ENCODE assay signal across 29 cellular contexts in the genomic region with DNA sequence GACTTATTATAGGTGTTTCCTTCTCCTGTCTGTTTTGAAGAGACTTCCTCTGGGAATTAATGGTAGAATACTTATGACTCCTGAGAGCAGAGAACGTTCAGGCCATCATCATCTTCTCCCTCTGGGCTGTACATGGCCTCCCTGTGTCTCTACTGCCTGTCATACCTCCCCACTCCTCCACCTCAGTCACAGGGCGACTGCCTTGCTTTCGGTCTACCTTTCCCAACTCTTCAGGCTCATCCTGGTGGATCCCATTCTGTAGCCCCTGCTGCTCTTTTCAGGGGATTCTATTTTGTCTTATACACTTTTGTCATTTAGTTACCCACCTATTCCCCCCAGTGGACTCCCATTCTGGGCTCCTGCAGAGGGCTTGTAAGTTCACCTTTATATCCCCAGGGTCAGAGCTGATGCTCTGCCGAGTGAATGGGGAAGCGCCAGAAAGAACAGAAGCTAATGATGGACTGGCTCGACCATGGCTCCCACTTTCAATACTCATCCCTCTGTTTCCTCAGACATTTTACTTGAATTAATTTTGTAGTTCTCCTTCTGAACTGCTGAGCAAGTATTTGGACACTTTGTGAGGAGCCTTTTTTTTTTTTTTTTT. TPM values are rescaled to one million over a fixed set of nuclear protein-coding genes. Genes with fewer than 3 reads are reported as not detected.
DNase-seq lines count a peak whose midpoint lies in the region; ATAC-seq, FAIRE-seq and TF ChIP-seq lines count a peak whose summit lies in the region.
"Had no signal": no experiment of that assay in that cellular context is flagged by ENCODE, and none has a peak within 500 bp of the region (broad histone marks: within the 10 kb centered on the region; RNA-seq: fewer than 3 reads in every experiment).

No MANE protein-coding gene starts in this region.

- CTCF ChIA-PET in A549 (lab: Yijun Ruan, JAX) (no interaction called here), mammary epithelial cell (lab: Charles Lee; ENCODE audit: low non-redundant PET) (no interaction called here)

- H3K4me3 Mint-ChIP-seq in endodermal cell, result no peak overlapping the region
- H3K4me3 Mint-ChIP-seq in nephron progenitor cell, result no peak overlapping the region
- H3K4me3 Mint-ChIP-seq: activated CD8-positive, alpha-beta memory T cell treated with anti-CD3 and anti-CD28 coated beads, Interleukin-2, amount 10 ng/mL, durations not matched to agents 7 days and 5 days had no signal

- H3K9ac ChIP-seq in endodermal cell (ENCODE audit: extremely low read depth, low read length, poor library complexity, severe bottlenecking), result no peak overlapping the region
- H3K9ac ChIP-seq in mammary epithelial cell (ENCODE audit: insufficient read depth, low read length), result no peak overlapping the region

- in situ Hi-C loops in mammary epithelial cell (cut with MboI; ENCODE audit: low sequenced_read_pairs in 2 of 2), result no loop called here

- peaks cover 63% of the 10 kb centered on the region for H3K4me1 Mint-ChIP-seq in endodermal cell
- H3K4me1 Mint-ChIP-seq in nephron progenitor cell, result peaks cover 63% of the 10 kb centered on the region

- H3K4me1 ChIP-seq in A549 (peaks cover 97% of the 10 kb centered on the region), endodermal cell (ENCODE audit: control insufficient read depth, insufficient read depth, low read length) (peaks cover 30% of the 10 kb centered on the region), mammary epithelial cell (ENCODE audit: insufficient read depth, low read length) (peaks cover 10% of the 10 kb centered on the region)

- H3K9me3 Mint-ChIP-seq in endodermal cell (no peaks in the 10 kb centered on the region), nephron progenitor cell (peaks cover 11% of the 10 kb centered on the region)
- H3K9me3 Mint-ChIP-seq: CD4-positive, alpha-beta memory T cell had no signal

- no peak for FAIRE-seq in A549 (lab: Jason Lieb, UNC)
- FAIRE-seq: A204.1, GM12891, keratinocyte had no signal

- BruUV-seq in mammary epithelial cell (replicated peaks; lab: Mats Ljungman, UMichigan), result no TSS peak

- no peak for TF ChIP-seq RAD21 in A549 (conservative IDR thresholded peaks at IDR 0.05 in 1 of 2, IDR thresholded peaks at IDR 0.05 in 1 of 2)

- H3K4me3 ChIP-seq in A549, result no peak overlapping the region
- H3K4me3 ChIP-seq in endodermal cell (ENCODE audit: low read length), result no peak overlapping the region
- H3K4me3 ChIP-seq in mammary epithelial cell (replicated peaks in 1 of 3; ENCODE audit: insufficient read depth in 1 of 3, low read depth in 2 of 3, low read length in 3 of 3), result no peak overlapping the region
- H3K4me3 ChIP-seq: body of pancreas, Peyer's patch, prostate gland, SJCRH30, tibial artery had no signal

- dilution Hi-C loops in mammary epithelial cell (cut with HindIII; ENCODE audit: low sequenced_read_pairs), result no loop called here

- H3K27ac Mint-ChIP-seq in endodermal cell (peak overlapping the region; percentile 56), nephron progenitor cell (peak overlapping the region; percentile 44)
- H3K27ac Mint-ChIP-seq: activated CD8-positive, alpha-beta memory T cell treated with anti-CD3 and anti-CD28 coated beads, Interleukin-2, amount 10 ng/mL, durations not matched to agents 7 days and 5 days had no signal

- no peaks in the 10 kb centered on the region for H3K9me3 ChIP-seq in A549
- peaks cover 10% of the 10 kb centered on the region for H3K9me3 ChIP-seq in endodermal cell (ENCODE audit: control insufficient read depth, low read length)
- H3K9me3 ChIP-seq in mammary epithelial cell (replicated peaks; ENCODE audit: insufficient read depth, low read length), result no peaks in the 10 kb centered on the region
- H3K9me3 ChIP-seq: body of pancreas, Peyer's patch, prostate gland, SJCRH30, tibial artery had no signal

- no peaks in the 10 kb centered on the region for H3K27me3 ChIP-seq in endodermal cell (ENCODE audit: control insufficient read depth, insufficient read depth, low read length, poor library complexity, severe bottlenecking)
- H3K27me3 ChIP-seq in mammary epithelial cell (ENCODE audit: insufficient read depth, low read length), result no peaks in the 10 kb centered on the region
- H3K27me3 ChIP-seq: body of pancreas, Peyer's patch, SJCRH30, tibial artery had no signal

- H3K4me2 ChIP-seq in A549, result peak overlapping the region; percentile 81
- H3K4me2 ChIP-seq in mammary epithelial cell (ENCODE audit: insufficient read depth, low read depth, low read length), result no peak overlapping the region

- H3K36me3 Mint-ChIP-seq in endodermal cell (ENCODE audit: low read depth) (peaks cover 25% of the 10 kb centered on the region), nephron progenitor cell (ENCODE audit: low read depth) (peaks cover 25% of the 10 kb centered on the region)

- no peak for TF ChIP-seq CTCF in A549 (IDR thresholded peaks at IDR 0.05)
- no peak for TF ChIP-seq CTCF in endodermal cell (conservative IDR thresholded peaks at IDR 0.05)
- TF ChIP-seq CTCF in nephron progenitor cell (IDR thresholded peaks at IDR 0.05), result no peak
- no peak for TF ChIP-seq CTCF in mammary epithelial cell (conservative IDR thresholded peaks at IDR 0.05 in 1 of 2, IDR thresholded peaks at IDR 0.05 in 1 of 2; ENCODE audit: extremely low read depth in 1 of 2, insufficient read depth in 1 of 2, low read depth in 1 of 2, low read length in 2 of 2)

- H2AFZ ChIP-seq in mammary epithelial cell (ENCODE audit: low read depth, low read length), result no peak overlapping the region

- peaks cover 47% of the 10 kb centered on the region for H3K36me3 ChIP-seq in endodermal cell (ENCODE audit: control insufficient read depth, insufficient read depth, low read length)
- peaks cover 2% of the 10 kb centered on the region for H3K36me3 ChIP-seq in mammary epithelial cell (ENCODE audit: insufficient read depth, low read length)
- H3K36me3 ChIP-seq: Peyer's patch, prostate gland had no signal

- ATAC-seq in A549, result peak in 1 of 2 experiments; percentile 11; a peak in 2 of 6 replicates
- ATAC-seq in GM21447 (IDR thresholded peaks at IDR 0.05; ENCODE audit: unreplicated experiment), result no peak
- ATAC-seq: activated CD8-positive, alpha-beta memory T cell treated with anti-CD3 and anti-CD28 coated beads, Interleukin-2, amount 10 ng/mL, durations not matched to agents 7 days and 5 days; body of pancreas had no signal

- TF ChIP-seq POLR2A in A549 (IDR thresholded peaks at IDR 0.05; ENCODE audit: low read length), result no peak

- POLR2A ChIA-PET in A549 (lab: Yijun Ruan, JAX), result no interaction called here

- no peaks in the 10 kb centered on the region for H4K20me1 ChIP-seq in mammary epithelial cell (ENCODE audit: insufficient read depth, low read length)

- H3K79me2 ChIP-seq in mammary epithelial cell (ENCODE audit: insufficient read depth, low read length), result peaks cover 97% of the 10 kb centered on the region

- H3K27ac ChIP-seq in A549 (peak overlapping the region in 1 of 2 experiments; percentile 77; a peak in 2 of 6 replicates), endodermal cell (ENCODE audit: low read depth, low read length) (no peak overlapping the region), mammary epithelial cell (ENCODE audit: insufficient read depth, low read depth, low read length) (no peak overlapping the region)
- H3K27ac ChIP-seq: prostate gland, SJCRH30 had no signal

- H3K27me3 Mint-ChIP-seq in endodermal cell (ENCODE audit: insufficient read depth), result no peaks in the 10 kb centered on the region
- H3K27me3 Mint-ChIP-seq in nephron progenitor cell (ENCODE audit: low read depth, poor library complexity), result no peaks in the 10 kb centered on the region
- H3K27me3 Mint-ChIP-seq: activated CD8-positive, alpha-beta memory T cell treated with anti-CD3 and anti-CD28 coated beads, Interleukin-2, amount 10 ng/mL, durations not matched to agents 7 days and 5 days; CD4-positive, alpha-beta memory T cell had no signal

- DNase-seq in A549 (ENCODE audit: low read depth in 1 of 2, low spot score in 1 of 2) (no peak), NCI-H69 (lab: John Stamatoyannopoulos, UW) (peak; percentile 48), endodermal cell (no peak), nephron progenitor cell (no peak), NCI-H1105 treated with DMSO at 0.1 percent for 48 hours (lab: John Stamatoyannopoulos, UW) (no peak), KG1 (lab: John Stamatoyannopoulos, UW) (no peak), mammary epithelial cell (no peak)
- DNase-seq: activated CD4-positive, alpha-beta T cell treated with anti-CD3 and anti-CD28 coated beads, Interleukin-2, amount 50 U/mL, for 1 hour; activated CD8-positive, alpha-beta memory T cell treated with anti-CD3 and anti-CD28 coated beads, Interleukin-2, amount 10 ng/mL, durations not matched to agents 7 days and 5 days; activated naive CD4-positive, alpha-beta T cell; activated T-cell treated with anti-CD3 and anti-CD28 coated beads, Interleukin-2, amount 50 U/mL, for 48 hours; AML-193; body of pancreas; CD4-positive, alpha-beta memory T cell; DMS 273 treated with DMSO at 0.1 percent for 48 hours; EL; Karpas-422; MV-4-11; NCI-H1694 treated with DMSO at 0.1 percent for 48 hours; NCI-H2171; NCI-H510A; Peyer's patch; SJCRH30; tibial artery had no signal

- 87% methylated on average over 6 of the region's 6 CpGs for WGBS in A549 (ENCODE audit: missing lambda C conversion rate)
- WGBS in endodermal cell (ENCODE audit: insufficient coverage in 1 of 2, insufficient read length in 1 of 2), 2 experiments, result 73 to 78% methylated on average over 5 to 6 of the region's 6 CpGs
- WGBS in mammary epithelial cell (ENCODE audit: low coverage, missing lambda C conversion rate), result 64% methylated on average over 5 of the region's 6 CpGs

- intact Hi-C loops in mammary epithelial cell (cut with micrococcal nuclease), result no loop called here

- no peak for TF ChIP-seq EP300 in A549 (IDR thresholded peaks at IDR 0.05)

TF ChIP-seq in A549, 52 proteins besides CTCF, POLR2A, EP300 and RAD21 (continues in another document):
- TF ChIP-seq MAZ (IDR thresholded peaks at IDR 0.05; ENCODE audit: borderline replicate concordance, low read depth, low read length), result no peak
- TF ChIP-seq MAFK (IDR thresholded peaks at IDR 0.05; ENCODE audit: partially characterized antibody), result no peak
- TF ChIP-seq, protein P1, sequence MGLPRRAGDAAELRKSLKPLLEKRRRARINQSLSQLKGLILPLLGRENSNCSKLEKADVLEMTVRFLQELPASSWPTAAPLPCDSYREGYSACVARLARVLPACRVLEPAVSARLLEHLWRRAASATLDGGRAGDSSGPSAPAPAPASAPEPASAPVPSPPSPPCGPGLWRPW (IDR thresholded peaks at IDR 0.05), result no peak
- no peak for TF ChIP-seq NR3C1 (IDR thresholded peaks at IDR 0.05)
- no peak for TF ChIP-seq RCOR1 (IDR thresholded peaks at IDR 0.05; ENCODE audit: low read depth, low read length)

RNA-seq across cellular contexts. Expression of a gene that starts 28.6 kb away (rescaled TPM):
- polyA plus RNA-seq in A549 (2011; rRNA removed) (29.5 and 56.0 TPM in 2 replicates), A549 (2017; fragmentation: RNase III; extraction: RNeasy Plus Mini Kit Qiagen cat#74134 plus additional on column Dnase treatment) (29.9 to 34.5 TPM (median 33.6 TPM) in 3 replicates), mammary epithelial cell (12.0 TPM)
- polyA plus RNA-seq in A549 (2012; cell fraction: cytosol; rRNA removed), result 8.4 and 8.6 TPM in 2 replicates
- polyA plus RNA-seq in A549 (2012; cell fraction: nucleus; rRNA removed), result 7.0 and 15.3 TPM in 2 replicates
- 181 TPM in 2 replicates for polyA minus RNA-seq in A549 (2011; rRNA and poly(A)+ RNA removed)
- total RNA-seq in endodermal cell (100 to 1,000 TPM in 1 of 2 donors, 10 to 100 TPM in 1; 80.6 to 107 TPM), mammary epithelial cell (100 to 1,000 TPM; 161 to 200 TPM)
- 31.9 TPM for polyA plus RNA-seq in endodermal cell (2013, experiment 1 of 2)
- polyA plus RNA-seq in endodermal cell (2013, experiment 2 of 2), result 32.7 TPM
- polyA minus RNA-seq in mammary epithelial cell, result 109 TPM
